Comparison of ENCODE assay signal across 8 cellular contexts in genomic region chr11:65872555-65873279, GRCh38. TPM values are rescaled to one million over a fixed set of nuclear protein-coding genes. Genes with fewer than 3 reads are reported as not detected.
DNase-seq lines count a peak whose midpoint lies in the region; ATAC-seq and TF ChIP-seq lines count a peak whose summit lies in the region.

EFEMP2 (minus strand) TSS chr11:65872800; CDS start chr11:65872354, 446 bp downstream.

- WGBS in mammary epithelial cell (ENCODE audit: low coverage, missing lambda C conversion rate), result 13% methylated on average over 10 of the region's 74 CpGs
- WGBS in suprapubic skin, result 2% methylated on average over 7 of the region's 74 CpGs

- dilution Hi-C loops in mammary epithelial cell (cut with HindIII; ENCODE audit: low sequenced_read_pairs), result no loop called here

- H3K27ac ChIP-seq in mammary epithelial cell (ENCODE audit: insufficient read depth, low read depth, low read length), result peak within 1 kb of the TSS; percentile 36
- H3K27ac ChIP-seq in suprapubic skin, result peak within 1 kb of the TSS; percentile 85

- TF ChIP-seq POLR2A in suprapubic skin (IDR thresholded peaks at IDR 0.05), result no peak

- no peaks in the 10 kb centered on the region for H4K20me1 ChIP-seq in mammary epithelial cell (ENCODE audit: insufficient read depth, low read length)

- in situ Hi-C loops in mammary epithelial cell (cut with MboI; ENCODE audit: low sequenced_read_pairs in 2 of 2), result no loop called here

- H3K27ac Mint-ChIP-seq in stimulated activated naive CD8-positive, alpha-beta T cell treated with anti-CD3 and anti-CD28 coated beads, Interleukin-15, Interleukin-2, amounts not matched to agents 100 ng/mL and 50 ng/mL, for 24 hours, result peak within 1 kb of the TSS; percentile 92

- peak within 1 kb of the TSS; percentile 51 to 75 (median 64) for H3K4me3 ChIP-seq in mammary epithelial cell (replicated peaks in 1 of 3; ENCODE audit: insufficient read depth in 1 of 3, low read depth in 2 of 3, low read length in 3 of 3)
- H3K4me3 ChIP-seq in suprapubic skin, result peak within 1 kb of the TSS; percentile 58

- H3K9ac ChIP-seq in mammary epithelial cell (ENCODE audit: insufficient read depth, low read length), result peak within 1 kb of the TSS; percentile 49

- H3K9me3 ChIP-seq in mammary epithelial cell (replicated peaks; ENCODE audit: insufficient read depth, low read length) (no peaks in the 10 kb centered on the region), suprapubic skin (no peaks in the 10 kb centered on the region)

- H3K9me3 Mint-ChIP-seq in stimulated activated naive CD8-positive, alpha-beta T cell treated with anti-CD3 and anti-CD28 coated beads, Interleukin-15, Interleukin-2, amounts not matched to agents 100 ng/mL and 50 ng/mL, for 24 hours, result no peaks in the 10 kb centered on the region

- peak within 1 kb of the TSS; percentile 94 for H2AFZ ChIP-seq in mammary epithelial cell (ENCODE audit: low read depth, low read length)

- H3K4me2 ChIP-seq in mammary epithelial cell (ENCODE audit: insufficient read depth, low read depth, low read length), result peak within 1 kb of the TSS; percentile 96

- no TSS peak for BruUV-seq in mammary epithelial cell (replicated peaks; lab: Mats Ljungman, UMichigan)

- TF ChIP-seq CTCF in mammary epithelial cell (conservative IDR thresholded peaks at IDR 0.05 in 1 of 2, IDR thresholded peaks at IDR 0.05 in 1 of 2; ENCODE audit: extremely low read depth in 1 of 2, insufficient read depth in 1 of 2, low read depth in 1 of 2, low read length in 2 of 2) (no peak), suprapubic skin (IDR thresholded peaks at IDR 0.05) (no peak)

- no peak for TF ChIP-seq EP300 in suprapubic skin (IDR thresholded peaks at IDR 0.05)

- DNase-seq in stimulated activated naive CD8-positive, alpha-beta T cell treated with anti-CD3 and anti-CD28 coated beads, Interleukin-15, Interleukin-2, amounts not matched to agents 100 U/mL and 50 U/mL, for 24 hours, result no peak
- DNase-seq in mammary epithelial cell (no peak), left lobe of liver (ENCODE audit: low spot score) (no peak), suprapubic skin (ENCODE audit: low spot score in 2 of 2) (no peak), hepatic stellate cell (ENCODE audit: low spot score) (no peak)

- H3K27me3 Mint-ChIP-seq in stimulated activated naive CD8-positive, alpha-beta T cell treated with anti-CD3 and anti-CD28 coated beads, Interleukin-15, Interleukin-2, amounts not matched to agents 100 ng/mL and 50 ng/mL, for 24 hours, result peaks cover 3% of the 10 kb centered on the region

- H3K4me3 Mint-ChIP-seq in stimulated activated naive CD8-positive, alpha-beta T cell treated with anti-CD3 and anti-CD28 coated beads, Interleukin-15, Interleukin-2, amounts not matched to agents 100 ng/mL and 50 ng/mL, for 24 hours, result peak within 1 kb of the TSS; percentile 84

- H3K4me1 Mint-ChIP-seq in stimulated activated naive CD8-positive, alpha-beta T cell treated with anti-CD3 and anti-CD28 coated beads, Interleukin-15, Interleukin-2, amounts not matched to agents 100 ng/mL and 50 ng/mL, for 24 hours (ENCODE audit: low read depth), result peaks cover 29% of the 10 kb centered on the region

- H3K4me1 ChIP-seq in mammary epithelial cell (ENCODE audit: insufficient read depth, low read length), result peaks cover 10% of the 10 kb centered on the region
- H3K4me1 ChIP-seq in suprapubic skin, result peaks cover 43% of the 10 kb centered on the region

- H3K36me3 Mint-ChIP-seq in stimulated activated naive CD8-positive, alpha-beta T cell treated with anti-CD3 and anti-CD28 coated beads, Interleukin-15, Interleukin-2, amounts not matched to agents 100 ng/mL and 50 ng/mL, for 24 hours (ENCODE audit: low read depth), result peaks cover under 1% of the 10 kb centered on the region

- intact Hi-C loops in mammary epithelial cell (cut with micrococcal nuclease), result loop anchor here (1.0 kb wide), 1 partner anchor 12 kb away; the partner anchor contains the start of gene MUS81

- ATAC-seq in stimulated activated naive CD8-positive, alpha-beta T cell treated with anti-CD3 and anti-CD28 coated beads, Interleukin-15, Interleukin-2, amounts not matched to agents 100 U/mL and 50 U/mL, for 24 hours, result no peak
- ATAC-seq in left lobe of liver (peak; percentile 2), HG03460 (IDR thresholded peaks at IDR 0.05; ENCODE audit: unreplicated experiment) (no peak), HG03135 (IDR thresholded peaks at IDR 0.05; ENCODE audit: unreplicated experiment) (no peak)

- H3K27me3 ChIP-seq in mammary epithelial cell (ENCODE audit: insufficient read depth, low read length), result no peaks in the 10 kb centered on the region
- no peaks in the 10 kb centered on the region for H3K27me3 ChIP-seq in suprapubic skin

- no peaks in the 10 kb centered on the region for H3K79me2 ChIP-seq in mammary epithelial cell (ENCODE audit: insufficient read depth, low read length)

- H3K36me3 ChIP-seq in mammary epithelial cell (ENCODE audit: insufficient read depth, low read length), result no peaks in the 10 kb centered on the region
- no peaks in the 10 kb centered on the region for H3K36me3 ChIP-seq in suprapubic skin

- CTCF ChIA-PET in mammary epithelial cell (lab: Charles Lee; ENCODE audit: low non-redundant PET), result interaction anchor here (1.1 kb wide), 1 partner anchor 13 kb away, joined by 7 read pairs; no protein-coding TSS in a partner anchor

RNA-seq across cellular contexts. Expression of gene EFEMP2, which starts in this region (rescaled TPM):
- total RNA-seq in mammary epithelial cell (10 to 100 TPM in 1 of 2 donors, 1 to 10 TPM in 1; 7.5 to 10.7 TPM), left lobe of liver (6.0 TPM), suprapubic skin (10 to 100 TPM in 3 of 4 donors, 1 to 10 TPM in 1; 7.3 to 22.0 (median 13.0) TPM)
- 2.4 TPM for polyA plus RNA-seq in mammary epithelial cell
- not detected for polyA minus RNA-seq in mammary epithelial cell
